8 cellular contexts compared by ENCODE assay signal in genomic region chr1:185155600-185156320, GRCh38. TPM values are rescaled to one million over a fixed set of nuclear protein-coding genes. Genes with fewer than 3 reads are reported as not detected.
DNase-seq lines count a peak whose midpoint lies in the region; FAIRE-seq and TF ChIP-seq lines count a peak whose summit lies in the region.

No MANE protein-coding gene starts in this region.

- peak overlapping the region; percentile 94 for H3K27ac Mint-ChIP-seq in activated naive CD4-positive, alpha-beta T cell treated with anti-CD3 and anti-CD28 coated beads, Interleukin-2, amount 50 U/mL, for 24 hours
- H3K27ac Mint-ChIP-seq in mesothelial cell of epicardium = peak overlapping the region; percentile 99

- peak overlapping the region; percentile 98 for H3K4me3 Mint-ChIP-seq in activated naive CD4-positive, alpha-beta T cell treated with anti-CD3 and anti-CD28 coated beads, Interleukin-2, amount 50 U/mL, for 24 hours
- H3K4me3 Mint-ChIP-seq in mesothelial cell of epicardium = peak overlapping the region; percentile 99

- TF ChIP-seq CTCF in coronary artery (IDR thresholded peaks at IDR 0.05) = no peak
- no peak for TF ChIP-seq CTCF in mesothelial cell of epicardium (IDR thresholded peaks at IDR 0.05; ENCODE audit: unreplicated experiment)

- peak; percentile 34 for FAIRE-seq in RCC 7860 (lab: Jason Lieb, UNC)

- H3K36me3 Mint-ChIP-seq in activated naive CD4-positive, alpha-beta T cell treated with anti-CD3 and anti-CD28 coated beads, Interleukin-2, amount 50 U/mL, for 24 hours = peaks cover 9% of the 10 kb centered on the region
- H3K36me3 Mint-ChIP-seq in mesothelial cell of epicardium = peaks cover 4% of the 10 kb centered on the region

- peak overlapping the region; percentile 96 to 98 for H3K27ac ChIP-seq in coronary artery

- peaks cover 61% of the 10 kb centered on the region for H3K4me1 Mint-ChIP-seq in activated naive CD4-positive, alpha-beta T cell treated with anti-CD3 and anti-CD28 coated beads, Interleukin-2, amount 50 U/mL, for 24 hours
- peaks cover 39% of the 10 kb centered on the region for H3K4me1 Mint-ChIP-seq in mesothelial cell of epicardium

- H3K4me3 ChIP-seq in coronary artery = peak overlapping the region; percentile 85

- no peak for DNase-seq in activated naive CD4-positive, alpha-beta T cell treated with Interleukin-2 at 50 U/mL for 16 hours
- DNase-seq in RCC 7860 (ENCODE audit: low spot score) (peak; percentile 27), coronary artery (ENCODE audit: low spot score) (no peak), mesothelial cell of epicardium (ENCODE audit: low spot score in 2 of 2, unreplicated experiment in 2 of 2) (no peak), NCI-H2029 treated with DMSO at 0.1 percent for 48 hours (lab: John Stamatoyannopoulos, UW) (no peak), DMS153 treated with DMSO at 0.1 percent for 48 hours (lab: John Stamatoyannopoulos, UW; ENCODE audit: unreplicated experiment) (no peak), globus pallidus (ENCODE audit: low spot score) (no peak)

- H3K27me3 Mint-ChIP-seq in activated naive CD4-positive, alpha-beta T cell treated with anti-CD3 and anti-CD28 coated beads, Interleukin-2, amount 50 U/mL, for 24 hours = no peaks in the 10 kb centered on the region
- H3K27me3 Mint-ChIP-seq in mesothelial cell of epicardium (ENCODE audit: low read depth) = no peaks in the 10 kb centered on the region

- no peaks in the 10 kb centered on the region for H3K9me3 Mint-ChIP-seq in activated naive CD4-positive, alpha-beta T cell treated with anti-CD3 and anti-CD28 coated beads, Interleukin-2, amount 50 U/mL, for 24 hours
- no peaks in the 10 kb centered on the region for H3K9me3 Mint-ChIP-seq in mesothelial cell of epicardium

RNA-seq across cellular contexts. Expression of gene TRMT1L, which starts 1.0 kb away (rescaled TPM):
- total RNA-seq in mesothelial cell of epicardium = 16.0 to 20.6 TPM (median 16.7 TPM) in 3 replicates

RNA-seq across cellular contexts. Expression of gene SWT1, which starts 1.2 kb away (rescaled TPM):
- total RNA-seq in mesothelial cell of epicardium = 8.0 to 8.6 TPM (median 8.1 TPM) in 3 replicates
